In genomic region chr12:49549735-49550710, GRCh38 we compare ENCODE assay signal across 11 cellular contexts. TPM values are rescaled to one million over a fixed set of nuclear protein-coding genes. Genes with fewer than 3 reads are reported as not detected.
DNase-seq lines count a peak whose midpoint lies in the region; ATAC-seq, FAIRE-seq and TF ChIP-seq lines count a peak whose summit lies in the region.
"Had no signal": no experiment of that assay in that cellular context is flagged by ENCODE, and none has a peak within 500 bp of the region (broad histone marks: within the 10 kb centered on the region; RNA-seq: fewer than 3 reads in every experiment).

No MANE protein-coding gene starts in this region.

- no peak for DNase-seq in activated T-cell treated with anti-CD3 and anti-CD28 coated beads, Interleukin-2, amount 50 U/mL, for 24 hours
- DNase-seq in activated T-cell treated with anti-CD3 and anti-CD28 coated beads for 4 hours (no peak), NCI-H2081 treated with DMSO at 0.1 percent for 48 hours (lab: John Stamatoyannopoulos, UW) (peak; percentile 34), pancreas (no peak), CD1c-positive myeloid dendritic cell (ENCODE audit: extremely low spot score) (no peak), lower lobe of right lung (no peak), cerebellar nuclear complex (lab: John Stamatoyannopoulos, UW) (no peak)
- DNase-seq: midbrain had no signal

- H3K36me3 ChIP-seq in pancreas = no peaks in the 10 kb centered on the region
- no peaks in the 10 kb centered on the region for H3K36me3 ChIP-seq in lower lobe of right lung

- H3K27me3 Mint-ChIP-seq in activated T-cell treated with anti-CD3 and anti-CD28 coated beads, Interleukin-2, amount 50 U/mL, for 24 hours = peaks cover 16% of the 10 kb centered on the region
- H3K27me3 Mint-ChIP-seq in activated naive CD8-positive, alpha-beta T cell = no peaks in the 10 kb centered on the region

- peak overlapping the region; percentile 76 for H3K4me3 Mint-ChIP-seq in activated T-cell treated with anti-CD3 and anti-CD28 coated beads, Interleukin-2, amount 50 U/mL, for 24 hours
- peak overlapping the region; percentile 35 for H3K4me3 Mint-ChIP-seq in activated naive CD8-positive, alpha-beta T cell

- H3K4me3 ChIP-seq in pancreas (no peak overlapping the region), lower lobe of right lung (no peak overlapping the region)
- H3K4me3 ChIP-seq: A549 had no signal

- H3K36me3 Mint-ChIP-seq in activated T-cell treated with anti-CD3 and anti-CD28 coated beads, Interleukin-2, amount 50 U/mL, for 24 hours (ENCODE audit: low read depth) = no peaks in the 10 kb centered on the region
- no peaks in the 10 kb centered on the region for H3K36me3 Mint-ChIP-seq in activated naive CD8-positive, alpha-beta T cell

- no peaks in the 10 kb centered on the region for H3K9me3 Mint-ChIP-seq in activated T-cell treated with anti-CD3 and anti-CD28 coated beads, Interleukin-2, amount 50 U/mL, for 24 hours
- H3K9me3 Mint-ChIP-seq in activated naive CD8-positive, alpha-beta T cell (ENCODE audit: low read depth) = no peaks in the 10 kb centered on the region

- H3K9me3 ChIP-seq in pancreas (no peaks in the 10 kb centered on the region), lower lobe of right lung (no peaks in the 10 kb centered on the region)
- H3K9me3 ChIP-seq: A549 had no signal

- H3K27ac ChIP-seq in pancreas (peak overlapping the region in 3 of 4 donors; percentile 4 to 60 (median 18)), lower lobe of right lung (no peak overlapping the region)
- H3K27ac ChIP-seq: A549 had no signal

- TF ChIP-seq CTCF in pancreas (IDR thresholded peaks at IDR 0.05) (no peak), lower lobe of right lung (IDR thresholded peaks at IDR 0.05) (no peak)

- H3K27ac Mint-ChIP-seq in activated T-cell treated with anti-CD3 and anti-CD28 coated beads, Interleukin-2, amount 50 U/mL, for 24 hours = peak overlapping the region; percentile 59
- H3K27ac Mint-ChIP-seq in activated naive CD8-positive, alpha-beta T cell = peak overlapping the region; percentile 41

- peaks cover 12 to 24% (median 22%) of the 10 kb centered on the region in 3 donors for H3K4me1 ChIP-seq in pancreas
- H3K4me1 ChIP-seq in lower lobe of right lung = peaks cover 12% of the 10 kb centered on the region
- H3K4me1 ChIP-seq: A549 had no signal

- intact Hi-C loops in pancreas (cut with DNase I) = no loop called here
- intact Hi-C loops in lower lobe of right lung (cut with DNase I) = no loop called here

- 62 to 88% methylated on average over 27 to 28 of the region's 28 CpGs for WGBS in pancreas, 2 donors

- H3K4me1 Mint-ChIP-seq in activated T-cell treated with anti-CD3 and anti-CD28 coated beads, Interleukin-2, amount 50 U/mL, for 24 hours (ENCODE audit: low read depth) = peaks cover 16% of the 10 kb centered on the region
- H3K4me1 Mint-ChIP-seq in activated naive CD8-positive, alpha-beta T cell (ENCODE audit: low read depth) = peaks cover 16% of the 10 kb centered on the region

- FAIRE-seq in pancreas (lab: Jason Lieb, UNC) = no peak
- FAIRE-seq: A549 had no signal

- peak in 1 of 4 donors; percentile 2 for ATAC-seq in pancreas
- no peak for ATAC-seq in lower lobe of right lung
- ATAC-seq: A549, HCT116 had no signal

- no peaks in the 10 kb centered on the region for H3K27me3 ChIP-seq in pancreas
- H3K27me3 ChIP-seq in lower lobe of right lung (ENCODE audit: low read depth) = peaks cover 40% of the 10 kb centered on the region

RNA-seq across cellular contexts. Expression of gene KCNH3, which starts 11.2 kb away (rescaled TPM):
- total RNA-seq in pancreas (1 to 10 TPM in 2 of 6 donors, under 1 TPM in 4; 0.55 to 1.7 (median 0.91) TPM), lower lobe of right lung (2.3 TPM)
- polyA plus RNA-seq in pancreas = 1 to 10 TPM; 2.3 to 3.2 TPM

RNA-seq across cellular contexts. Expression of gene MCRS1, which starts 17.9 kb away (rescaled TPM):
- total RNA-seq in pancreas = 10 to 100 TPM; 19.3 to 29.9 (median 22.9) TPM
- polyA plus RNA-seq in pancreas = 10 to 100 TPM; 59.6 to 71.0 TPM
- total RNA-seq in lower lobe of right lung = 50.0 TPM

RNA-seq across cellular contexts. Expression of gene FAM186B, which starts 55.4 kb away (rescaled TPM):
- total RNA-seq in pancreas = 1 to 10 TPM in 2 of 6 donors, under 1 TPM in 4; 0.49 to 1.7 (median 0.83) TPM
- under 1 TPM; 0.56 to 0.65 TPM for polyA plus RNA-seq in pancreas
- total RNA-seq in lower lobe of right lung = 0.65 TPM
